Comparison of ENCODE assay signal across 8 cellular contexts in the genomic region with DNA sequence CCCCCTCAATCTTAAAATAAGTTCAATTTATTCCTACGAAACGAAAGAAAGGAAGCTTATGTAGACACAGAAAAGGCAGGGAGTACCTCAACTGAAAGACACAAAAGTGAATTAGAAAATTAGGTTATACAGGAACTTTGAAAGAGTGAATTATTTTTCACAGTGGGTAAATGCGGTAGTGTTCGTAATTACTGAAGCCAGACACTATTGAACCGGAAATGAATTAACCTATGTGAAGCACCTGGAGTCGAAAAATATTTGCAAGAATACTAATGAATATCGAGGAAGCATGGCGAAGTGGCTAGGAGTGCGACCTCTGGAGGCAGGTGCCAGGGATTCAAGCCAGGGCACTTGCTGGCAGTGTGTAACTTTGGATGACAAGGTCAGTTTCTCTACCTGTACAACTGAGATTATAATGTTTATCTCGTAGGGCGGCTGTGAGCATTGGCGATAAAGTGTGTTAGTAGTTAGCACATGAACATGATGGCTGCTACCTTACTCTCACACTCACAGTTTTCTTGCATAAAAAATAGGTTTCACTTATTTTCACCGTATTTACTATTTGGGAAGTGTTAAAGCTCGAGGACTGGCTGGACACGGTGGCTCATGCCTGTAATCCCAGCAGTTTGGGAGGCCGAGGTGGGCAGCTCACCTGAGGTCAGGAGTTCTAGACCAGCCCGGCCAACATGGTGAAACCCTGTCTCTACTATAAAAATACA. TPM values are rescaled to one million over a fixed set of nuclear protein-coding genes. Genes with fewer than 3 reads are reported as not detected.
DNase-seq lines count a peak whose midpoint lies in the region; ATAC-seq and TF ChIP-seq lines count a peak whose summit lies in the region.

No MANE protein-coding gene starts in this region.

- H3K27ac ChIP-seq in CD4-positive, alpha-beta T cell (ENCODE audit: low read depth, low read length): no peak overlapping the region

- ATAC-seq in CD4-positive, alpha-beta T cell (ENCODE audit: poor library complexity): peak; percentile 81
- ATAC-seq in GM19328 (IDR thresholded peaks at IDR 0.05; ENCODE audit: unreplicated experiment) (peak; percentile 65), HG03432 (IDR thresholded peaks at IDR 0.05; ENCODE audit: unreplicated experiment) (peak; percentile 85)
- peak; percentile 87 to 89 for ATAC-seq in stimulated activated naive B cell treated with anti-CD40 and anti-IgM and Interleukin-4, amounts not matched to agents 10 μg/mL and 1 μg/mL and 100 μg/mL, for 72 hours (replicated peaks)

- H3K4me1 Mint-ChIP-seq in CD4-positive, alpha-beta T cell (ENCODE audit: low read depth): peaks cover 44% of the 10 kb centered on the region
- H3K4me1 Mint-ChIP-seq in endothelial cell (ENCODE audit: unreplicated experiment): no peaks in the 10 kb centered on the region
- H3K4me1 Mint-ChIP-seq in stimulated activated naive B cell treated with anti-CD40 and anti-IgM and Interleukin-4, amounts not matched to agents 10 μg/mL and 1 μg/mL and 100 μg/mL, for 72 hours: peaks cover 5% of the 10 kb centered on the region in 2 donors

- intact Hi-C loops in CD4-positive, alpha-beta T cell (cut with DNase I, micrococcal nuclease): loop anchor here (1.0 to 5.0 kb wide), 3 partner anchors 14 to 37 kb away; a partner anchor contains a TSS

- H3K27me3 ChIP-seq in CD4-positive, alpha-beta T cell (ENCODE audit: control insufficient read depth, insufficient read depth, low read length): no peaks in the 10 kb centered on the region

- peaks cover 40% of the 10 kb centered on the region for H3K36me3 Mint-ChIP-seq in CD4-positive, alpha-beta T cell (ENCODE audit: low read depth)
- no peaks in the 10 kb centered on the region for H3K36me3 Mint-ChIP-seq in endothelial cell (ENCODE audit: low read depth, unreplicated experiment)
- H3K36me3 Mint-ChIP-seq in stimulated activated naive B cell treated with anti-CD40 and anti-IgM and Interleukin-4, amounts not matched to agents 10 μg/mL and 1 μg/mL and 100 μg/mL, for 72 hours: peaks cover 3 to 4% of the 10 kb centered on the region in 2 donors

- POLR2A ChIA-PET in CD4-positive, alpha-beta T cell (lab: Charles Lee): interaction anchor here (0.6 to 4.6 kb wide), 8 partner anchors 10 to 286 kb away, joined by 3 to 168 read pairs (median 6); a partner anchor contains a TSS

- no peaks in the 10 kb centered on the region for H3K9me3 Mint-ChIP-seq in CD4-positive, alpha-beta T cell
- no peaks in the 10 kb centered on the region for H3K9me3 Mint-ChIP-seq in endothelial cell (ENCODE audit: unreplicated experiment)
- H3K9me3 Mint-ChIP-seq in stimulated activated naive B cell treated with anti-CD40 and anti-IgM and Interleukin-4, amounts not matched to agents 10 μg/mL and 1 μg/mL and 100 μg/mL, for 72 hours: no peaks in the 10 kb centered on the region

- peak; percentile 48 to 71 (median 60) for DNase-seq in CD4-positive, alpha-beta T cell
- DNase-seq in NCI-H774 (lab: John Stamatoyannopoulos, UW): peak; percentile 89
- DNase-seq in activated CD8-positive, alpha-beta memory T cell treated with anti-CD3 and anti-CD28 coated beads for 4 hours (ENCODE audit: low read depth in 2 of 2): peak; percentile 39 to 42
- peak; percentile 72 for DNase-seq in endothelial cell (ENCODE audit: low spot score)
- DNase-seq in middle frontal gyrus (ENCODE audit: extremely low spot score, low spot score): peak; percentile 55
- peak; percentile 63 for DNase-seq in stimulated activated naive B cell treated with anti-CD40 and anti-IgM and Interleukin-4, amounts not matched to agents 10 μg/mL and 1 μg/mL and 100 μg/mL, for 72 hours

- H3K4me3 Mint-ChIP-seq in CD4-positive, alpha-beta T cell: no peak overlapping the region
- peak overlapping the region; percentile 82 for H3K4me3 Mint-ChIP-seq in endothelial cell (ENCODE audit: unreplicated experiment)
- H3K4me3 Mint-ChIP-seq in stimulated activated naive B cell treated with anti-CD40 and anti-IgM and Interleukin-4, amounts not matched to agents 10 μg/mL and 1 μg/mL and 100 μg/mL, for 72 hours: no peak overlapping the region

- H3K27me3 Mint-ChIP-seq in CD4-positive, alpha-beta T cell: no peaks in the 10 kb centered on the region
- H3K27me3 Mint-ChIP-seq in endothelial cell (ENCODE audit: unreplicated experiment): no peaks in the 10 kb centered on the region
- H3K27me3 Mint-ChIP-seq in stimulated activated naive B cell treated with anti-CD40 and anti-IgM and Interleukin-4, amounts not matched to agents 10 μg/mL and 1 μg/mL and 100 μg/mL, for 72 hours: no peaks in the 10 kb centered on the region

- no peak overlapping the region for H3K27ac Mint-ChIP-seq in CD4-positive, alpha-beta T cell
- peak overlapping the region; percentile 77 for H3K27ac Mint-ChIP-seq in endothelial cell (ENCODE audit: unreplicated experiment)
- H3K27ac Mint-ChIP-seq in stimulated activated naive B cell treated with anti-CD40 and anti-IgM and Interleukin-4, amounts not matched to agents 10 μg/mL and 1 μg/mL and 100 μg/mL, for 72 hours: no peak overlapping the region

- TF ChIP-seq CTCF in CD4-positive, alpha-beta T cell (IDR thresholded peaks at IDR 0.05): peak; percentile 89
- TF ChIP-seq CTCF in endothelial cell (IDR thresholded peaks at IDR 0.05; ENCODE audit: unreplicated experiment): peak; percentile 62

- CTCF ChIA-PET in CD4-positive, alpha-beta T cell (lab: Charles Lee): interaction anchor here (0.8 to 4.4 kb wide), 7 partner anchors 10 to 128 kb away, joined by 3 to 43 read pairs (median 5); a partner anchor contains a TSS

- H3K9me3 ChIP-seq in CD4-positive, alpha-beta T cell (ENCODE audit: control insufficient read depth, low read length): no peaks in the 10 kb centered on the region

RNA-seq across cellular contexts. Expression of a gene that starts 0.5 kb away (rescaled TPM):
- 1 to 10 TPM; 8.5 to 9.0 TPM for total RNA-seq in CD4-positive, alpha-beta T cell
- total RNA-seq in endothelial cell (ENCODE audit: unreplicated experiment): 11.1 TPM

RNA-seq across cellular contexts. Expression of a gene that starts 15.4 kb away (rescaled TPM):
- 1,000 to 10,000 TPM; 2,765 to 2,889 TPM for total RNA-seq in CD4-positive, alpha-beta T cell
- total RNA-seq in endothelial cell (ENCODE audit: unreplicated experiment): 1,343 TPM

RNA-seq across cellular contexts. Expression of a gene that starts 41.3 kb away (rescaled TPM):
- total RNA-seq in CD4-positive, alpha-beta T cell: 1 to 10 TPM; 6.5 to 7.0 TPM
- not detected for total RNA-seq in endothelial cell (ENCODE audit: unreplicated experiment)
